In genomic region chr1:42618866-42619265, GRCh38 we compare ENCODE assay signal across 26 cellular contexts.
"Had no signal": no experiment of that assay in that cellular context is flagged by ENCODE, and none has a peak within 500 bp of the region (broad histone marks: within the 10 kb centered on the region; RNA-seq: fewer than 3 reads in every experiment).

No MANE protein-coding gene starts in this region.

- FAIRE-seq: astrocyte had no signal

- H3K27ac ChIP-seq: KMS-11, VCaP had no signal

- H3K9ac ChIP-seq: KMS-11, SK-N-SH had no signal

- ATAC-seq: activated CD4-positive, alpha-beta T cell treated with anti-CD3 and anti-CD28 coated beads for 36 hours; Right ventricle myocardium inferior had no signal

- H3K27me3 Mint-ChIP-seq: activated CD4-positive, alpha-beta T cell treated with anti-CD3 and anti-CD28 coated beads for 36 hours; activated naive CD4-positive, alpha-beta T cell treated with anti-CD3 and anti-CD28 coated beads, Interleukin-2, amount 50 U/mL, for 24 hours; IgD-negative memory B cell had no signal

- H3K4me1 Mint-ChIP-seq: activated CD4-positive, alpha-beta T cell treated with anti-CD3 and anti-CD28 coated beads for 36 hours; activated naive CD4-positive, alpha-beta T cell treated with anti-CD3 and anti-CD28 coated beads, Interleukin-2, amount 50 U/mL, for 24 hours; brain; IgD-negative memory B cell had no signal

- H3K9me2 ChIP-seq: SK-N-SH had no signal

- H3K9me3 ChIP-seq: SK-N-SH had no signal

- DNase-seq: activated CD4-positive, alpha-beta memory T cell treated with anti-CD3 and anti-CD28 coated beads, Interleukin-2, amount 10 ng/mL, durations not matched to agents 7 days and 5 days; activated CD4-positive, alpha-beta T cell treated with anti-CD3 and anti-CD28 coated beads for 36 hours; activated CD4-positive, alpha-beta T cell treated with anti-CD3 and anti-CD28 coated beads, Interleukin-2, amount 50 U/mL, for 1 hour; activated CD8-positive, alpha-beta memory T cell treated with anti-CD3 and anti-CD28 coated beads, Interleukin-2, amount 50 U/mL, for 4 hours; activated effector memory CD4-positive, alpha-beta T cell treated with Interleukin-2 at 50 U/mL for 16 hours; activated naive CD4-positive, alpha-beta T cell; amniotic stem cell; MV-4-11; NCI-H1092 treated with DMSO at 0.1 percent for 48 hours; NCI-H1417 treated with DMSO at 0.1 percent for 48 hours; NCI-H1694; NCI-H2029; NCI-H2107; NCI-H345; NCI-H510A; NCI-H526 treated with DMSO at 0.1 percent for 48 hours; NCI-H82; SK-N-SH; T-helper 1 cell had no signal

- H3K27ac Mint-ChIP-seq: activated CD4-positive, alpha-beta memory T cell treated with anti-CD3 and anti-CD28 coated beads, Interleukin-2, amount 10 ng/mL, durations not matched to agents 7 days and 5 days; activated CD4-positive, alpha-beta T cell treated with anti-CD3 and anti-CD28 coated beads for 36 hours; activated naive CD4-positive, alpha-beta T cell treated with anti-CD3 and anti-CD28 coated beads, Interleukin-2, amount 50 U/mL, for 24 hours; brain; IgD-negative memory B cell had no signal

- H3K9me3 Mint-ChIP-seq: activated CD4-positive, alpha-beta memory T cell treated with anti-CD3 and anti-CD28 coated beads, Interleukin-2, amount 10 ng/mL, durations not matched to agents 7 days and 5 days; activated naive CD4-positive, alpha-beta T cell treated with anti-CD3 and anti-CD28 coated beads, Interleukin-2, amount 50 U/mL, for 24 hours; brain had no signal

- H3K4me3 Mint-ChIP-seq: activated CD4-positive, alpha-beta memory T cell treated with anti-CD3 and anti-CD28 coated beads, Interleukin-2, amount 10 ng/mL, durations not matched to agents 7 days and 5 days; activated CD4-positive, alpha-beta T cell treated with anti-CD3 and anti-CD28 coated beads for 36 hours; activated naive CD4-positive, alpha-beta T cell treated with anti-CD3 and anti-CD28 coated beads, Interleukin-2, amount 50 U/mL, for 24 hours; brain; IgD-negative memory B cell had no signal

- H3K4me2 ChIP-seq: KMS-11, SK-N-SH had no signal
